ENCODE assay signal across 22 cellular contexts in the genomic region with DNA sequence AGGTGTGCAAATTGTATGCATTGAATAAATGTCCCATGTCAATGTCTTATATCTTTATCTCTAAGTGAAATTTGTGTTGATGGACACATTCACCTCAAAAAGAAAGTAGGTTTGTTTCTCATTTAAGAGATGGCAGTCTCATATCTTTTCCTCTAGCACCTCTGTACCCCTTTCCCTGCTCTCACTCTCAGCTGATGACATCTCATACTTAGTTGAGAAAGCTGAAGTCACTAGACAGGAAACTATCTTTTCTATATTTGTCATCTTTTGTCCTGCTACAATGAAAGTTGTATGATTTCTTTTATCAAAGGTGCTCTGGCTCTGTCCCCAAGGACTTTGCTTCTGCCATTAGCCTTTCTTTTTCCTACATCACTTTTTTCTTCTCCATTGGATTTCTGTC.
DNase-seq lines count a peak whose midpoint lies in the region; ATAC-seq and TF ChIP-seq lines count a peak whose summit lies in the region.
"Had no signal": no experiment of that assay in that cellular context is flagged by ENCODE, and none has a peak within 500 bp of the region (broad histone marks: within the 10 kb centered on the region; RNA-seq: fewer than 3 reads in every experiment).

No MANE protein-coding gene starts in this region.

- no peaks in the 10 kb centered on the region for H3K36me3 ChIP-seq in endodermal cell (ENCODE audit: control insufficient read depth, insufficient read depth, low read length)
- H3K36me3 ChIP-seq: HAP-1, SJCRH30, upper lobe of right lung had no signal

- ATAC-seq in GM19452 (IDR thresholded peaks at IDR 0.05; ENCODE audit: unreplicated experiment) = peak; percentile 58
- peak; percentile 62 for ATAC-seq in HG02885 (IDR thresholded peaks at IDR 0.05; ENCODE audit: poor library complexity, unreplicated experiment)
- peak; percentile 46 for ATAC-seq in stimulated activated effector memory CD8-positive, alpha-beta T cell treated with anti-CD3 and anti-CD28 coated beads, Interleukin-12 subunit alpha, Interleukin-12 subunit beta, amount 100 ng/mL, for 72 hours
- ATAC-seq: CD8-positive, alpha-beta T cell; T-cell; upper lobe of right lung had no signal

- intact Hi-C loops in activated naive CD4-positive, alpha-beta T cell treated with anti-CD3 and anti-CD28 coated beads for 36 hours (cut with micrococcal nuclease) = loop anchor here (10.0 kb wide), 1 partner anchor 185 kb away; a partner anchor contains a TSS

- CTCF ChIA-PET in activated naive CD4-positive, alpha-beta T cell treated with anti-CD3 and anti-CD28 coated beads for 36 hours (lab: Charles Lee) = no interaction called here

- no peak overlapping the region for H3K9ac ChIP-seq in endodermal cell (ENCODE audit: extremely low read depth, low read length, poor library complexity, severe bottlenecking)

- peaks cover 2% of the 10 kb centered on the region for H3K27me3 Mint-ChIP-seq in activated naive CD4-positive, alpha-beta T cell treated with anti-CD3 and anti-CD28 coated beads for 36 hours (ENCODE audit: low read depth)
- H3K27me3 Mint-ChIP-seq in endodermal cell (ENCODE audit: insufficient read depth) = no peaks in the 10 kb centered on the region

- H3K9me3 ChIP-seq in endodermal cell (ENCODE audit: control insufficient read depth, low read length) = peaks cover 21% of the 10 kb centered on the region
- H3K9me3 ChIP-seq: HAP-1, SJCRH30, upper lobe of right lung had no signal

- DNase-seq in activated naive CD4-positive, alpha-beta T cell treated with anti-CD3 and anti-CD28 coated beads for 36 hours = no peak
- DNase-seq in activated naive CD4-positive, alpha-beta T cell treated with Interleukin-2 at 50 U/mL for 16 hours = no peak
- DNase-seq in stimulated activated effector memory CD8-positive, alpha-beta T cell treated with anti-CD3 and anti-CD28 coated beads, Interleukin-12 subunit alpha, Interleukin-12 subunit beta, amount 100 ng/mL, for 72 hours (ENCODE audit: low spot score in 2 of 2) = no peak
- DNase-seq in NCI-H524 treated with DMSO at 0.1 percent for 48 hours (lab: John Stamatoyannopoulos, UW) (no peak), endodermal cell (no peak), NCI-H2081 (lab: John Stamatoyannopoulos, UW) (no peak)
- DNase-seq: activated CD4-positive, CD25-positive, alpha-beta regulatory T cell treated with anti-CD3 and anti-CD28 coated beads, Interleukin-2, amount 50 U/mL, for 72 hours; activated gamma-delta T cell treated with Interleukin-2 at 50 U/mL for 16 hours; CD8-positive, alpha-beta T cell; DMS153; effector CD8-positive, alpha-beta T cell; erythroblast; head of caudate nucleus; Karpas-422; NCI-H146; NCI-H526; SJCRH30; T-cell; upper lobe of right lung had no signal

- no peak for TF ChIP-seq CTCF in endodermal cell (conservative IDR thresholded peaks at IDR 0.05)

- no peaks in the 10 kb centered on the region for H3K36me3 Mint-ChIP-seq in activated naive CD4-positive, alpha-beta T cell treated with anti-CD3 and anti-CD28 coated beads for 36 hours (ENCODE audit: low read depth)
- no peaks in the 10 kb centered on the region for H3K36me3 Mint-ChIP-seq in stimulated activated effector memory CD8-positive, alpha-beta T cell treated with anti-CD3 and anti-CD28 coated beads, Interleukin-12 subunit alpha, Interleukin-12 subunit beta, amount 100 ng/mL, for 72 hours
- H3K36me3 Mint-ChIP-seq in endodermal cell (ENCODE audit: low read depth) = peaks cover 5% of the 10 kb centered on the region
- H3K36me3 Mint-ChIP-seq: CD8-positive, alpha-beta T cell; T-cell had no signal

- H3K4me3 Mint-ChIP-seq in activated naive CD4-positive, alpha-beta T cell treated with anti-CD3 and anti-CD28 coated beads for 36 hours = no peak overlapping the region
- no peak overlapping the region for H3K4me3 Mint-ChIP-seq in stimulated activated effector memory CD8-positive, alpha-beta T cell treated with anti-CD3 and anti-CD28 coated beads, Interleukin-12 subunit alpha, Interleukin-12 subunit beta, amount 100 ng/mL, for 72 hours
- H3K4me3 Mint-ChIP-seq in endodermal cell = no peak overlapping the region
- H3K4me3 Mint-ChIP-seq: CD8-positive, alpha-beta T cell; T-cell had no signal

- H3K4me3 ChIP-seq in endodermal cell (ENCODE audit: low read length) = no peak overlapping the region
- H3K4me3 ChIP-seq: HAP-1, SJCRH30, upper lobe of right lung had no signal

- peaks cover 6% of the 10 kb centered on the region for H3K4me1 Mint-ChIP-seq in activated naive CD4-positive, alpha-beta T cell treated with anti-CD3 and anti-CD28 coated beads for 36 hours (ENCODE audit: low read depth)
- peaks cover 8% of the 10 kb centered on the region for H3K4me1 Mint-ChIP-seq in stimulated activated effector memory CD8-positive, alpha-beta T cell treated with anti-CD3 and anti-CD28 coated beads, Interleukin-12 subunit alpha, Interleukin-12 subunit beta, amount 100 ng/mL, for 72 hours
- peaks cover 40% of the 10 kb centered on the region for H3K4me1 Mint-ChIP-seq in endodermal cell

- H3K9me3 Mint-ChIP-seq in activated naive CD4-positive, alpha-beta T cell treated with anti-CD3 and anti-CD28 coated beads for 36 hours = no peaks in the 10 kb centered on the region
- no peaks in the 10 kb centered on the region for H3K9me3 Mint-ChIP-seq in stimulated activated effector memory CD8-positive, alpha-beta T cell treated with anti-CD3 and anti-CD28 coated beads, Interleukin-12 subunit alpha, Interleukin-12 subunit beta, amount 100 ng/mL, for 72 hours
- peaks cover 17% of the 10 kb centered on the region for H3K9me3 Mint-ChIP-seq in endodermal cell
- H3K9me3 Mint-ChIP-seq: CD8-positive, alpha-beta T cell had no signal

- no peak overlapping the region for H3K27ac ChIP-seq in endodermal cell (ENCODE audit: low read depth, low read length)
- H3K27ac ChIP-seq: SJCRH30, upper lobe of right lung had no signal

- H3K27me3 ChIP-seq in endodermal cell (ENCODE audit: control insufficient read depth, insufficient read depth, low read length, poor library complexity, severe bottlenecking) = no peaks in the 10 kb centered on the region
- H3K27me3 ChIP-seq: SJCRH30, upper lobe of right lung had no signal

- no peaks in the 10 kb centered on the region for H3K4me1 ChIP-seq in endodermal cell (ENCODE audit: control insufficient read depth, insufficient read depth, low read length)
- H3K4me1 ChIP-seq: SJCRH30, upper lobe of right lung had no signal

- H3K27ac Mint-ChIP-seq in activated naive CD4-positive, alpha-beta T cell treated with anti-CD3 and anti-CD28 coated beads for 36 hours = peak overlapping the region; percentile 6
- H3K27ac Mint-ChIP-seq in stimulated activated effector memory CD8-positive, alpha-beta T cell treated with anti-CD3 and anti-CD28 coated beads, Interleukin-12 subunit alpha, Interleukin-12 subunit beta, amount 100 ng/mL, for 72 hours = no peak overlapping the region
- H3K27ac Mint-ChIP-seq in endodermal cell = no peak overlapping the region
- H3K27ac Mint-ChIP-seq: CD8-positive, alpha-beta T cell; T-cell had no signal
